17 cellular contexts compared by ENCODE assay signal in genomic region chr3:99845999-99846398, GRCh38. TPM values are rescaled to one million over a fixed set of nuclear protein-coding genes. Genes with fewer than 3 reads are reported as not detected.
A peak's percentile ranks its signal among the peaks of the same experiment; 100 is the strongest.
DNase-seq lines count a peak whose midpoint lies in the region; ATAC-seq, FAIRE-seq and TF ChIP-seq lines count a peak whose summit lies in the region.
"Had no signal": no experiment of that assay in that cellular context is flagged by ENCODE, and none has a peak within 500 bp of the region (broad histone marks: within the 10 kb centered on the region; RNA-seq: fewer than 3 reads in every experiment).

No MANE protein-coding gene starts in this region.

- TF ChIP-seq CTCF in GM23338 (conservative IDR thresholded peaks at IDR 0.05; ENCODE audit: low read depth in 2 of 2) = no peak
- no peak for TF ChIP-seq CTCF in astrocyte (IDR thresholded peaks at IDR 0.05; ENCODE audit: insufficient read depth, low read depth, low read length)
- no peak for TF ChIP-seq CTCF in right lobe of liver (IDR thresholded peaks at IDR 0.05)
- no peak for TF ChIP-seq CTCF in stomach (IDR thresholded peaks at IDR 0.05)
- no peak for TF ChIP-seq CTCF in SK-N-SH (IDR thresholded peaks at IDR 0.05)

- intact Hi-C loops in right lobe of liver (cut with DNase I) (no loop called here), stomach (cut with DNase I; ENCODE audit: low total_unique reads) (no loop called here)

- no peak for DNase-seq in GM23338 (ENCODE audit: low spot score)
- no peak for DNase-seq in astrocyte (ENCODE audit: low read depth)
- no peak for DNase-seq in right lobe of liver
- no peak for DNase-seq in stomach
- no peak for DNase-seq in GM19239 (ENCODE audit: insufficient read length, low spot score)
- DNase-seq in activated T-cell treated with anti-CD3 and anti-CD28 coated beads, Interleukin-2, amount 50 U/mL, for 24 hours = no peak
- no peak for DNase-seq in SK-N-SH
- DNase-seq: activated B cell treated with CpG ODN at 0.5 μM for 24 hours; activated naive CD4-positive, alpha-beta T cell treated with Interleukin-2 at 50 U/mL for 16 hours; NCI-H1694 treated with DMSO at 0.1 percent for 48 hours; NCI-H510A treated with DMSO at 0.1 percent for 48 hours; stimulated activated CD4-positive, alpha-beta T cell treated with anti-CD3 and anti-CD28 coated beads, Interleukin-12 subunit alpha, Interleukin-12 subunit beta, amount 100 ng/mL, for 4 hours; substantia nigra had no signal

- H3K9me3 Mint-ChIP-seq in GM23338 (no peaks in the 10 kb centered on the region), astrocyte (ENCODE audit: unreplicated experiment) (no peaks in the 10 kb centered on the region)
- no peaks in the 10 kb centered on the region for H3K9me3 Mint-ChIP-seq in activated T-cell treated with anti-CD3 and anti-CD28 coated beads, Interleukin-2, amount 50 U/mL, for 24 hours
- H3K9me3 Mint-ChIP-seq: activated B cell treated with CpG ODN at 0.5 μM for 24 hours, brain had no signal

- no peak for ATAC-seq in GM23338
- ATAC-seq in right lobe of liver = no peak
- ATAC-seq in HG02678 (IDR thresholded peaks at IDR 0.05; ENCODE audit: unreplicated experiment) = no peak

- H3K9ac ChIP-seq in astrocyte (ENCODE audit: low read length) (no peak overlapping the region), SK-N-SH (no peak overlapping the region)

- H3K4me3 Mint-ChIP-seq in GM23338 (no peak overlapping the region), astrocyte (ENCODE audit: unreplicated experiment) (no peak overlapping the region)
- H3K4me3 Mint-ChIP-seq in activated T-cell treated with anti-CD3 and anti-CD28 coated beads, Interleukin-2, amount 50 U/mL, for 24 hours = no peak overlapping the region
- H3K4me3 Mint-ChIP-seq: activated B cell treated with CpG ODN at 0.5 μM for 24 hours, brain had no signal

- H3F3A ChIP-seq in GM23338 (replicated peaks; ENCODE audit: low read depth) (no peaks in the 10 kb centered on the region), SK-N-SH (replicated peaks; ENCODE audit: insufficient read depth) (peaks cover 15% of the 10 kb centered on the region)

- H3K27ac Mint-ChIP-seq in GM23338 (peak overlapping the region; percentile 70), astrocyte (ENCODE audit: unreplicated experiment) (peak overlapping the region; percentile 85)
- no peak overlapping the region for H3K27ac Mint-ChIP-seq in activated T-cell treated with anti-CD3 and anti-CD28 coated beads, Interleukin-2, amount 50 U/mL, for 24 hours
- H3K27ac Mint-ChIP-seq: activated B cell treated with CpG ODN at 0.5 μM for 24 hours had no signal

- no peaks in the 10 kb centered on the region for H4K20me1 ChIP-seq in GM23338 (replicated peaks; ENCODE audit: insufficient read depth)
- peaks cover 34% of the 10 kb centered on the region for H4K20me1 ChIP-seq in astrocyte (ENCODE audit: insufficient read depth, low read length)
- no peaks in the 10 kb centered on the region for H4K20me1 ChIP-seq in SK-N-SH (ENCODE audit: insufficient read depth)

- H3K27ac ChIP-seq in GM23338 (ENCODE audit: low read depth) = no peak overlapping the region
- no peak overlapping the region for H3K27ac ChIP-seq in astrocyte (ENCODE audit: low read depth, low read length)
- H3K27ac ChIP-seq in right lobe of liver = peak overlapping the region in 2 of 3 donors; percentile 18 to 22
- H3K27ac ChIP-seq in stomach = peak overlapping the region in 3 of 5 donors; percentile 55 to 85 (median 79)
- no peak overlapping the region for H3K27ac ChIP-seq in SK-N-SH (ENCODE audit: low read depth in 2 of 2, low read length in 1 of 2)

- TF ChIP-seq POLR2A in right lobe of liver (IDR thresholded peaks at IDR 0.05) = no peak
- no peak for TF ChIP-seq POLR2A in stomach (IDR thresholded peaks at IDR 0.05)

- FAIRE-seq in astrocyte (lab: Jason Lieb, UNC) (no peak), GM19239 (lab: Jason Lieb, UNC) (no peak)
- FAIRE-seq: D721Med had no signal

- H3K4me3 ChIP-seq in GM23338 = no peak overlapping the region
- no peak overlapping the region for H3K4me3 ChIP-seq in astrocyte (ENCODE audit: insufficient read depth, low read depth, low read length)
- no peak overlapping the region for H3K4me3 ChIP-seq in right lobe of liver
- no peak overlapping the region for H3K4me3 ChIP-seq in stomach
- no peak overlapping the region for H3K4me3 ChIP-seq in SK-N-SH (ENCODE audit: low read depth in 2 of 2, low read length in 1 of 2)
- H3K4me3 ChIP-seq: ovary had no signal

- peaks cover 6% of the 10 kb centered on the region for H3K4me1 ChIP-seq in GM23338 (ENCODE audit: insufficient read depth)
- H3K4me1 ChIP-seq in astrocyte (ENCODE audit: insufficient read depth, low read length) = peaks cover 7% of the 10 kb centered on the region
- peaks cover 0 to 5% (median 0%) of the 10 kb centered on the region in 4 donors for H3K4me1 ChIP-seq in right lobe of liver
- H3K4me1 ChIP-seq in stomach = peaks cover 14 to 44% (median 29%) of the 10 kb centered on the region in 4 donors
- H3K4me1 ChIP-seq in SK-N-SH (ENCODE audit: control insufficient read depth in 1 of 2, insufficient read depth in 2 of 2, low read depth in 1 of 2, low read length in 1 of 2) = peaks cover 4 to 7% of the 10 kb centered on the region in 2 experiments; a peak in 2 of 4 replicates

- TF ChIP-seq EP300 in stomach (IDR thresholded peaks at IDR 0.05) (no peak), SK-N-SH (IDR thresholded peaks at IDR 0.05; ENCODE audit: borderline replicate concordance in 1 of 2, low read depth in 1 of 2, low read length in 1 of 2) (no peak)

- H3K79me2 ChIP-seq in GM23338 (replicated peaks; ENCODE audit: insufficient read depth) (peaks cover 53% of the 10 kb centered on the region), astrocyte (ENCODE audit: insufficient read depth, low read length) (peaks cover 43% of the 10 kb centered on the region), SK-N-SH (ENCODE audit: insufficient read depth) (peaks cover 43% of the 10 kb centered on the region; the same call in 1 of the 2 replicates)

- no peak overlapping the region for H3K4me2 ChIP-seq in GM23338
- no peak overlapping the region for H3K4me2 ChIP-seq in astrocyte (ENCODE audit: low read length)
- H3K4me2 ChIP-seq in SK-N-SH = no peak overlapping the region

- WGBS in right lobe of liver (ENCODE audit: insufficient coverage, low coverage, low lambda C conversion rate, missing lambda C conversion rate) = 40% methylated on average over 2 of the region's 2 CpGs
- 60 to 84% (median 73%) methylated on average over 2 of the region's 2 CpGs for WGBS in stomach, 5 donors
- whole genome bisulfite sequencing in SK-N-SH (ENCODE audit: low lambda C conversion rate) = 91% methylated on average over 2 of the region's 2 CpGs

- CTCF ChIA-PET in SK-N-SH (lab: Yijun Ruan, JAX) = interaction anchor here (0.9 to 2.2 kb wide), 6 partner anchors 12 to 408 kb away, joined by 3 to 9 read pairs (median 6); no protein-coding TSS in a partner anchor

- H3K36me3 ChIP-seq in GM23338 (ENCODE audit: insufficient read depth) = no peaks in the 10 kb centered on the region
- H3K36me3 ChIP-seq in astrocyte (ENCODE audit: insufficient read depth, low read length) = peaks cover 32% of the 10 kb centered on the region
- H3K36me3 ChIP-seq in right lobe of liver = no peaks in the 10 kb centered on the region
- peaks cover 3 to 18% (median 10%) of the 10 kb centered on the region in 4 donors for H3K36me3 ChIP-seq in stomach
- peaks cover 19 to 34% of the 10 kb centered on the region in 2 experiments for H3K36me3 ChIP-seq in SK-N-SH (replicated peaks in 1 of 2; ENCODE audit: control insufficient read depth in 1 of 2, insufficient read depth in 2 of 2, low read length in 1 of 2)
- H3K36me3 ChIP-seq: ovary had no signal

- TF ChIP-seq RAD21 in SK-N-SH (IDR thresholded peaks at IDR 0.05; ENCODE audit: low read length) = no peak

- H3K36me3 Mint-ChIP-seq in GM23338 (ENCODE audit: low read depth) (no peaks in the 10 kb centered on the region), astrocyte (ENCODE audit: low read depth, unreplicated experiment) (peaks cover 6% of the 10 kb centered on the region)
- H3K36me3 Mint-ChIP-seq in activated T-cell treated with anti-CD3 and anti-CD28 coated beads, Interleukin-2, amount 50 U/mL, for 24 hours (ENCODE audit: low read depth) = peaks cover 5% of the 10 kb centered on the region
- H3K36me3 Mint-ChIP-seq: brain had no signal

- H2AFZ ChIP-seq in GM23338 = no peak overlapping the region
- H2AFZ ChIP-seq in astrocyte (ENCODE audit: low read depth, low read length) = no peak overlapping the region
- no peak overlapping the region for H2AFZ ChIP-seq in SK-N-SH (ENCODE audit: low read depth)

- H3K27me3 Mint-ChIP-seq in GM23338 (ENCODE audit: insufficient read depth, low read depth, poor library complexity) = peaks cover 3% of the 10 kb centered on the region
- no peaks in the 10 kb centered on the region for H3K27me3 Mint-ChIP-seq in astrocyte (ENCODE audit: low read depth, unreplicated experiment)
- no peaks in the 10 kb centered on the region for H3K27me3 Mint-ChIP-seq in activated T-cell treated with anti-CD3 and anti-CD28 coated beads, Interleukin-2, amount 50 U/mL, for 24 hours
- H3K27me3 Mint-ChIP-seq: activated B cell treated with CpG ODN at 0.5 μM for 24 hours, brain had no signal

- no peaks in the 10 kb centered on the region; the same call in 1 of the 2 replicates for H3K9me2 ChIP-seq in GM23338 (ENCODE audit: insufficient read depth)
- H3K9me2 ChIP-seq in SK-N-SH = no peaks in the 10 kb centered on the region

- H3K27me3 ChIP-seq in GM23338 (ENCODE audit: insufficient read depth) (no peaks in the 10 kb centered on the region), astrocyte (ENCODE audit: insufficient read depth, low read length) (no peaks in the 10 kb centered on the region), right lobe of liver (no peaks in the 10 kb centered on the region), stomach (no peaks in the 10 kb centered on the region), SK-N-SH (ENCODE audit: insufficient read depth) (no peaks in the 10 kb centered on the region)
- H3K27me3 ChIP-seq: ovary had no signal

- H3K9me3 ChIP-seq in astrocyte (ENCODE audit: insufficient read depth, low read depth, low read length) = no peaks in the 10 kb centered on the region
- H3K9me3 ChIP-seq in right lobe of liver = no peaks in the 10 kb centered on the region
- peaks cover 0 to 6% (median 0%) of the 10 kb centered on the region in 4 donors for H3K9me3 ChIP-seq in stomach
- no peaks in the 10 kb centered on the region for H3K9me3 ChIP-seq in SK-N-SH
- H3K9me3 ChIP-seq: ovary had no signal

- H3K4me1 Mint-ChIP-seq in GM23338 = peaks cover 34% of the 10 kb centered on the region
- H3K4me1 Mint-ChIP-seq in astrocyte (ENCODE audit: low read depth, unreplicated experiment) = peaks cover 20% of the 10 kb centered on the region
- peaks cover 17% of the 10 kb centered on the region for H3K4me1 Mint-ChIP-seq in activated T-cell treated with anti-CD3 and anti-CD28 coated beads, Interleukin-2, amount 50 U/mL, for 24 hours (ENCODE audit: low read depth)

- POLR2A ChIA-PET in SK-N-SH (lab: Yijun Ruan, JAX) = no interaction called here

RNA-seq across cellular contexts. Expression of gene CMSS1, which starts 28.3 kb away (rescaled TPM):
- 34.4 and 39.4 TPM in 2 replicates for total RNA-seq in GM23338 (2014; rRNA removed; shearing (Covaris generic))
- polyA plus RNA-seq in GM23338 (2016; fragmentation: Nextera tagmentation; extraction: Ambion mirVana) = 187 TPM in 2 replicates
- 11.0 and 12.5 TPM in 2 replicates for total RNA-seq in astrocyte
- 10 to 100 TPM; 10.1 to 14.6 (median 11.6) TPM for total RNA-seq in right lobe of liver
- 10 to 100 TPM in 3 of 5 donors, 1 to 10 TPM in 2; 2.7 to 33.3 (median 23.1) TPM for total RNA-seq in stomach
- 10 to 100 TPM; 14.7 to 25.3 (median 21.1) TPM for polyA plus RNA-seq in stomach
- 9.1 and 9.2 TPM in 2 replicates for polyA plus RNA-seq in SK-N-SH (2012; rRNA removed)
- 14.6 and 20.5 TPM in 2 replicates for polyA plus RNA-seq in SK-N-SH (2012; cell fraction: cytosol; rRNA removed)
- 1.9 and 5.4 TPM in 2 replicates for polyA plus RNA-seq in SK-N-SH (2012; cell fraction: nucleus; rRNA removed)

Comparison
In these comparisons a context has a peak if more than half of its experiments do, and no peak if none do; other contexts are left out.
1. H3K27ac ChIP-seq: peak in right lobe of liver (2 of 3) and stomach (3 of 5); none in GM23338 (single experiment), astrocyte (single experiment) and SK-N-SH (0 of 2).